In the genomic region with DNA sequence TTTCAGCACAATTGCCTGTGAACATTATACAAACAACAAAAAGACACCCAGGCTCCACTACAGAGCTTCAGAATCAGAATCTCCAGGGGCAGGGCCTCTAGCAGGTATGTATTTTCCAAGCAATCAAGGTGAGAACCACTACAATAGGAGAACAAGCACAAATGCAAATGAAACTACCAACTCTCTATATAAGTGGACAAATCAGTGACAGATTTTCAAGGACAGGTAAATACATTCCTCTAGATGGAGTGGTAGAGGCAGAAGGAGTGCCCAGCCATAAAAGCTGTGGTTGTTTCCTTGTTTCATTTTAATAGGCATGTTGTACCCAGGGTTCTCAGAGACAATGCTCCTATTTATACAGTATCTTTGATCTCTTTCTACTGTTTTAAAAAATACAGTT, we compare ENCODE assay signal across 12 cellular contexts. TPM values are rescaled to one million over a fixed set of nuclear protein-coding genes. Genes with fewer than 3 reads are reported as not detected.
A peak's percentile ranks its signal among the peaks of the same experiment; 100 is the strongest.
DNase-seq lines count a peak whose midpoint lies in the region; ATAC-seq and TF ChIP-seq lines count a peak whose summit lies in the region.
"Had no signal": no experiment of that assay in that cellular context is flagged by ENCODE, and none has a peak within 500 bp of the region (broad histone marks: within the 10 kb centered on the region; RNA-seq: fewer than 3 reads in every experiment).

No MANE protein-coding gene starts in this region.

- peak overlapping the region; percentile 11 for H3K9ac ChIP-seq in mucosa of stomach (ENCODE audit: low read length)

- H3K4me1 ChIP-seq in mucosa of stomach (ENCODE audit: control insufficient read depth, insufficient read depth, low read length): peaks cover 25% of the 10 kb centered on the region

- TF ChIP-seq CTCF in chondrocyte (IDR thresholded peaks at IDR 0.05): peak; percentile 47

- peaks cover 17% of the 10 kb centered on the region for H3K4me1 Mint-ChIP-seq in chondrocyte (ENCODE audit: low read depth)

- peaks cover 21% of the 10 kb centered on the region for H3K36me3 Mint-ChIP-seq in chondrocyte (ENCODE audit: low read depth)

- DNase-seq in DMS153 treated with DMSO at 0.1 percent for 48 hours (lab: John Stamatoyannopoulos, UW; ENCODE audit: unreplicated experiment) (peak; percentile 41), NCI-H2029 (lab: John Stamatoyannopoulos, UW) (peak; percentile 71), chondrocyte (ENCODE audit: low spot score) (no peak), AG08396 (ENCODE audit: low spot score) (no peak), NCI-H1436 (lab: John Stamatoyannopoulos, UW) (no peak), ureter (ENCODE audit: low spot score) (no peak)
- DNase-seq: NCI-H510A; stimulated activated CD4-positive, alpha-beta T cell treated with anti-CD3 and anti-CD28 coated beads, Interleukin-4, amount 100 ng/mL, for 4 hours; T-helper 9 cell had no signal

- no peaks in the 10 kb centered on the region for H3K9me3 ChIP-seq in mucosa of stomach (ENCODE audit: control insufficient read depth, low read length)

- no peaks in the 10 kb centered on the region for H3K9me3 Mint-ChIP-seq in chondrocyte (ENCODE audit: low read depth)
- H3K9me3 Mint-ChIP-seq: dendritic cell treated with granulocyte-macrophage colony-stimulating factor and Interleukin-4, amounts not matched to agents 40 ng/mL and 50 ng/mL, for 4 days had no signal

- H3K27ac Mint-ChIP-seq in chondrocyte (ENCODE audit: unreplicated experiment): no peak overlapping the region
- H3K27ac Mint-ChIP-seq: dendritic cell treated with granulocyte-macrophage colony-stimulating factor and Interleukin-4, amounts not matched to agents 40 ng/mL and 50 ng/mL, for 4 days had no signal

- H3K36me3 ChIP-seq in mucosa of stomach (ENCODE audit: control insufficient read depth, insufficient read depth, low read length): peaks cover 8% of the 10 kb centered on the region

- no peaks in the 10 kb centered on the region for H3K27me3 Mint-ChIP-seq in chondrocyte (ENCODE audit: low read depth)
- H3K27me3 Mint-ChIP-seq: dendritic cell treated with granulocyte-macrophage colony-stimulating factor and Interleukin-4, amounts not matched to agents 40 ng/mL and 50 ng/mL, for 4 days had no signal

- H3K27me3 ChIP-seq in mucosa of stomach (ENCODE audit: control insufficient read depth, insufficient read depth, low read length): no peaks in the 10 kb centered on the region

- no peak overlapping the region for H3K4me3 ChIP-seq in mucosa of stomach (ENCODE audit: low read length)

- no peak for ATAC-seq in HG03045 (IDR thresholded peaks at IDR 0.05; ENCODE audit: unreplicated experiment)

- no peak overlapping the region for H3K4me3 Mint-ChIP-seq in chondrocyte (ENCODE audit: unreplicated experiment)
- H3K4me3 Mint-ChIP-seq: dendritic cell treated with granulocyte-macrophage colony-stimulating factor and Interleukin-4, amounts not matched to agents 40 ng/mL and 50 ng/mL, for 4 days had no signal

RNA-seq across cellular contexts. Expression of a gene that starts 20.1 kb away (rescaled TPM):
- total RNA-seq in chondrocyte: 0.90 to 2.8 TPM (median 0.90 TPM) in 3 replicates
- 2.4 TPM for total RNA-seq in ureter

RNA-seq across cellular contexts. Expression of a gene that starts 42.4 kb away (rescaled TPM):
- 82.5 to 85.5 TPM (median 84.0 TPM) in 3 replicates for total RNA-seq in chondrocyte
- 134 TPM for total RNA-seq in ureter

RNA-seq across cellular contexts. Expression of a gene that starts 44.0 kb away (rescaled TPM):
- total RNA-seq in chondrocyte (11.8 to 17.2 TPM (median 15.1 TPM) in 3 replicates), ureter (31.2 TPM)

Comparison
In these comparisons a context has a peak if more than half of its experiments do, and no peak if none do; other contexts are left out.
1. DNase-seq: peak in DMS153 treated with DMSO at 0.1 percent for 48 hours (single experiment) and NCI-H2029 (single experiment); none in chondrocyte (single experiment), AG08396 (single experiment), NCI-H1436 (single experiment) and ureter (single experiment).